Comparison of ENCODE assay signal across 2 cellular contexts in the genomic region with DNA sequence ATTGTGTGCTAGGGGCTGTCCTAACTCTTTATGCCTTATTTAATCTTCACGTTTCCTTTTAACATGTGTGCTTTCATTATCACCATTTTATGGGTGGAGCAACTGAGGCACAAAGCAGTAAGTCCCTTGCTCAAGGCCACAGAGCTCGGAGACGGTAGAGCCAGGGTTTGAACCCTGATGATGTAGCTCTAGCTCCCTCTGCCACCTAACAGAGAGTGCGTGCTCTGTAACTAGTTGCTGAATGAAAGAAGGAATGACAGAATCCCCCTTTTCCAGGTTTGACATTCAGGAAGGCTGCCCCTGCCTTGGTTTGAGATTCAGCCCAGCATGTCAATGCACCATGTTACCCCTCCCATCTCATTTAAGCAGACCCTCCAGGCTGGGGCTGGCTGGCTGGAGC.
TF ChIP-seq lines count a peak whose summit lies in the region.

No MANE protein-coding gene starts in this region.

TF ChIP-seq in HCT116, 20 proteins besides CTCF, POLR2A, EP300 and RAD21:
- no peak for TF ChIP-seq EZH2 (IDR thresholded peaks at IDR 0.05)
- no peak for TF ChIP-seq EZH2phosphoT487 (IDR thresholded peaks at IDR 0.05; ENCODE audit: borderline replicate concordance)
- TF ChIP-seq FOSL1 (IDR thresholded peaks at IDR 0.05; ENCODE audit: low read depth), result no peak
- TF ChIP-seq, protein P1, sequence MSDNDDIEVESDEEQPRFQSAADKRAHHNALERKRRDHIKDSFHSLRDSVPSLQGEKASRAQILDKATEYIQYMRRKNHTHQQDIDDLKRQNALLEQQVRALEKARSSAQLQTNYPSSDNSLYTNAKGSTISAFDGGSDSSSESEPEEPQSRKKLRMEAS (IDR thresholded peaks at IDR 0.05), result no peak
- TF ChIP-seq POLR2AphosphoS5 (IDR thresholded peaks at IDR 0.05; ENCODE audit: low read depth, low read length), result no peak
- no peak for TF ChIP-seq SP1 (IDR thresholded peaks at IDR 0.05; ENCODE audit: low read depth)
- TF ChIP-seq SRF (IDR thresholded peaks at IDR 0.05; ENCODE audit: low read depth), result no peak
- TF ChIP-seq CEBPB (IDR thresholded peaks at IDR 0.05; ENCODE audit: low read depth), result no peak
- no peak for TF ChIP-seq ZNF274 (IDR thresholded peaks at IDR 0.05; ENCODE audit: low read depth, low read length)
- TF ChIP-seq TCF7L2 (IDR thresholded peaks at IDR 0.05; ENCODE audit: borderline replicate concordance, extremely low read depth, insufficient read depth, insufficient read length), result no peak
- no peak for TF ChIP-seq ZFX (IDR thresholded peaks at IDR 0.05)

TF ChIP-seq in H1, 55 proteins besides CTCF, POLR2A, EP300 and RAD21:
- TF ChIP-seq CBX5 (IDR thresholded peaks at IDR 0.05; ENCODE audit: low read depth, low read length) (no peak), JUND (IDR thresholded peaks at IDR 0.05; ENCODE audit: low read length) (no peak), KDM1A (IDR thresholded peaks at IDR 0.05; ENCODE audit: borderline replicate concordance, low read length) (no peak), RNF2 (IDR thresholded peaks at IDR 0.05; ENCODE audit: borderline replicate concordance, low read depth, low read length, missing control alignments, poor library complexity, severe bottlenecking) (no peak), FOSL1 (IDR thresholded peaks at IDR 0.05; ENCODE audit: insufficient read depth, low read depth, low read length) (no peak), POLR2AphosphoS5 (IDR thresholded peaks at IDR 0.05; ENCODE audit: low read depth, low read length) (no peak), BCL11A (IDR thresholded peaks at IDR 0.05; ENCODE audit: low read depth in 2 of 2, low read length in 2 of 2) (no peak), KDM4A (IDR thresholded peaks at IDR 0.05; ENCODE audit: low read depth, low read length, severe bottlenecking) (no peak), TEAD4 (IDR thresholded peaks at IDR 0.05; ENCODE audit: low read depth, low read length) (no peak), CHD1 (IDR thresholded peaks at IDR 0.05; ENCODE audit: low read depth, low read length) (no peak), TBP (IDR thresholded peaks at IDR 0.05; ENCODE audit: low read depth, low read length) (no peak)
- TF ChIP-seq, protein P2, sequence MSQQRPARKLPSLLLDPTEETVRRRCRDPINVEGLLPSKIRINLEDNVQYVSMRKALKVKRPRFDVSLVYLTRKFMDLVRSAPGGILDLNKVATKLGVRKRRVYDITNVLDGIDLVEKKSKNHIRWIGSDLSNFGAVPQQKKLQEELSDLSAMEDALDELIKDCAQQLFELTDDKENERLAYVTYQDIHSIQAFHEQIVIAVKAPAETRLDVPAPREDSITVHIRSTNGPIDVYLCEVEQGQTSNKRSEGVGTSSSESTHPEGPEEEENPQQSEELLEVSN (IDR thresholded peaks at IDR 0.05), result no peak
- TF ChIP-seq, protein P1 (IDR thresholded peaks at IDR 0.05), result no peak
